8 cellular contexts compared by ENCODE assay signal in genomic region chr1:204152310-204153044, GRCh38. TPM values are rescaled to one million over a fixed set of nuclear protein-coding genes. Genes with fewer than 3 reads are reported as not detected.
DNase-seq lines count a peak whose midpoint lies in the region; ATAC-seq lines count a peak whose summit lies in the region.

No MANE protein-coding gene starts in this region.

- peaks cover 6% of the 10 kb centered on the region for H3K4me1 Mint-ChIP-seq in stimulated activated naive CD8-positive, alpha-beta T cell treated with anti-CD3 and anti-CD28 coated beads, Interleukin-15, Interleukin-2, amounts not matched to agents 100 ng/mL and 50 ng/mL, for 24 hours (ENCODE audit: low read depth)
- H3K4me1 Mint-ChIP-seq in dendritic cell treated with granulocyte-macrophage colony-stimulating factor and Interleukin-4, amounts not matched to agents 40 ng/mL and 50 ng/mL, for 4 days (ENCODE audit: low read depth) = peaks cover 19% of the 10 kb centered on the region

- no peak overlapping the region for H3K27ac Mint-ChIP-seq in stimulated activated naive CD8-positive, alpha-beta T cell treated with anti-CD3 and anti-CD28 coated beads, Interleukin-15, Interleukin-2, amounts not matched to agents 100 ng/mL and 50 ng/mL, for 24 hours
- no peak overlapping the region for H3K27ac Mint-ChIP-seq in dendritic cell treated with granulocyte-macrophage colony-stimulating factor and Interleukin-4, amounts not matched to agents 40 ng/mL and 50 ng/mL, for 4 days

- no peaks in the 10 kb centered on the region for H3K9me3 ChIP-seq in mononuclear cell (ENCODE audit: low read depth, low read length)
- H3K9me3 ChIP-seq in aorta (ENCODE audit: control insufficient read depth, low read length) = no peaks in the 10 kb centered on the region

- peak overlapping the region in 1 of 2 donors; percentile 17 for H3K27ac ChIP-seq in aorta (ENCODE audit: low read depth in 1 of 2, low read length in 2 of 2)

- no peaks in the 10 kb centered on the region for H3K36me3 Mint-ChIP-seq in stimulated activated naive CD8-positive, alpha-beta T cell treated with anti-CD3 and anti-CD28 coated beads, Interleukin-15, Interleukin-2, amounts not matched to agents 100 ng/mL and 50 ng/mL, for 24 hours (ENCODE audit: low read depth)
- no peaks in the 10 kb centered on the region for H3K36me3 Mint-ChIP-seq in dendritic cell treated with granulocyte-macrophage colony-stimulating factor and Interleukin-4, amounts not matched to agents 40 ng/mL and 50 ng/mL, for 4 days (ENCODE audit: low read depth)

- peak overlapping the region; percentile 67 for H3K4me3 Mint-ChIP-seq in stimulated activated naive CD8-positive, alpha-beta T cell treated with anti-CD3 and anti-CD28 coated beads, Interleukin-15, Interleukin-2, amounts not matched to agents 100 ng/mL and 50 ng/mL, for 24 hours
- peak overlapping the region; percentile 71 for H3K4me3 Mint-ChIP-seq in dendritic cell treated with granulocyte-macrophage colony-stimulating factor and Interleukin-4, amounts not matched to agents 40 ng/mL and 50 ng/mL, for 4 days

- H3K36me3 ChIP-seq in aorta (ENCODE audit: control insufficient read depth in 1 of 2, insufficient read depth in 2 of 2, low read length in 1 of 2) = no peaks in the 10 kb centered on the region

- no peaks in the 10 kb centered on the region for H3K27me3 Mint-ChIP-seq in stimulated activated naive CD8-positive, alpha-beta T cell treated with anti-CD3 and anti-CD28 coated beads, Interleukin-15, Interleukin-2, amounts not matched to agents 100 ng/mL and 50 ng/mL, for 24 hours
- H3K27me3 Mint-ChIP-seq in dendritic cell treated with granulocyte-macrophage colony-stimulating factor and Interleukin-4, amounts not matched to agents 40 ng/mL and 50 ng/mL, for 4 days = peaks cover 56% of the 10 kb centered on the region

- peaks cover 14% of the 10 kb centered on the region for H3K27me3 ChIP-seq in mononuclear cell (ENCODE audit: insufficient read depth, low read length)
- no peaks in the 10 kb centered on the region for H3K27me3 ChIP-seq in aorta (ENCODE audit: control insufficient read depth in 1 of 2, insufficient read depth in 2 of 2, low read length in 1 of 2)

- intact Hi-C loops in dendritic cell treated with granulocyte-macrophage colony-stimulating factor and Interleukin-4, amounts not matched to agents 40 ng/mL and 50 ng/mL, for 4 days (cut with micrococcal nuclease) = no loop called here
- intact Hi-C loops in aorta (cut with DNase I) = no loop called here

- H3K4me1 ChIP-seq in mononuclear cell (ENCODE audit: insufficient read depth, low read length) = peaks cover 7% of the 10 kb centered on the region
- peaks cover 0 to 1% of the 10 kb centered on the region in 2 donors for H3K4me1 ChIP-seq in aorta (ENCODE audit: control insufficient read depth in 1 of 2, insufficient read depth in 2 of 2, low read length in 2 of 2)

- WGBS in aorta, 2 donors = 15% methylated on average over 24 to 25 of the region's 25 CpGs

- H3K4me3 ChIP-seq in mononuclear cell (ENCODE audit: low read length) (peak overlapping the region; percentile 44), aorta (ENCODE audit: low read length in 2 of 2) (peak overlapping the region; percentile 67 to 87)

- no peaks in the 10 kb centered on the region for H3K9me3 Mint-ChIP-seq in stimulated activated naive CD8-positive, alpha-beta T cell treated with anti-CD3 and anti-CD28 coated beads, Interleukin-15, Interleukin-2, amounts not matched to agents 100 ng/mL and 50 ng/mL, for 24 hours
- no peaks in the 10 kb centered on the region for H3K9me3 Mint-ChIP-seq in dendritic cell treated with granulocyte-macrophage colony-stimulating factor and Interleukin-4, amounts not matched to agents 40 ng/mL and 50 ng/mL, for 4 days

- ATAC-seq in stimulated activated naive CD8-positive, alpha-beta T cell treated with anti-CD3 and anti-CD28 coated beads, Interleukin-15, Interleukin-2, amounts not matched to agents 100 U/mL and 50 U/mL, for 24 hours = no peak
- ATAC-seq in aorta (ENCODE audit: low FRiP score) = no peak
- ATAC-seq in HG03097 (IDR thresholded peaks at IDR 0.05; ENCODE audit: low FRiP score, unreplicated experiment) = no peak

- no peak for DNase-seq in stimulated activated naive CD8-positive, alpha-beta T cell treated with anti-CD3 and anti-CD28 coated beads, Interleukin-15, Interleukin-2, amounts not matched to agents 100 U/mL and 50 U/mL, for 24 hours
- peak in 1 of 2 donors; percentile 50 for DNase-seq in aorta
- no peak for DNase-seq in foreskin melanocyte
- DNase-seq in central memory CD4-positive, alpha-beta T cell = no peak

RNA-seq across cellular contexts. Expression of gene ETNK2, which starts 0.6 kb away (rescaled TPM):
- total RNA-seq in mononuclear cell (3.0 TPM), aorta (10 to 100 TPM; 15.8 to 18.0 TPM)
- 10 to 100 TPM; 10.1 to 13.0 TPM for polyA plus RNA-seq in aorta

RNA-seq across cellular contexts. Expression of gene REN, which starts 13.7 kb away (rescaled TPM):
- not detected for total RNA-seq in mononuclear cell
- total RNA-seq in aorta = not detected
- polyA plus RNA-seq in aorta = not detected

RNA-seq across cellular contexts. Expression of gene KISS1, which starts 43.8 kb away (rescaled TPM):
- not detected for total RNA-seq in mononuclear cell
- not detected for total RNA-seq in aorta
- 1 to 10 TPM; 1.3 to 1.6 TPM for polyA plus RNA-seq in aorta
